22 cellular contexts compared by ENCODE assay signal in the genomic region with DNA sequence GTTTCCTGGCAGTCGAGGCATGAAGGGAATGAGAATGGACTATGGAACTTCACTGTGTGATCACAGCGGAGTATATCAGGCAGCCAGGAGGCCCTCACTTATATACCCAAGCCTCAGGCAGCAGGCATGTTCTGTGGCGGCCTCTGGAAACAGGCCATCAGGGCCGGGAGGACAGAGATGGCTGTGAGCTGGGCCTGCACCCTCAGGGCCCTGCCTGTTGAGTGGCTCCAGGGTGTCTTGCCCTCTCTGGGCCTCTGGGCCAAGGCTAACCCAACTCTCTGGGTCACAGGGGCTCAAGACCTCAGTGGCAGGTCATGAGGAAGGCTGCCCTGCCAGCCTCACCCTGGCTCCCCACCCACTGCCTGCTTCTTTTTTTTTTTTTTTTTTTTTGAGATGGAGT.
"Had no signal": no experiment of that assay in that cellular context is flagged by ENCODE, and none has a peak within 500 bp of the region (broad histone marks: within the 10 kb centered on the region; RNA-seq: fewer than 3 reads in every experiment).

No MANE protein-coding gene starts in this region.

- H3K27ac ChIP-seq: brain microvascular endothelial cell, Peyer's patch, WERI-Rb-1 had no signal

- H3K9me3 ChIP-seq: Peyer's patch had no signal

- H3K27me3 ChIP-seq: brain microvascular endothelial cell, Peyer's patch had no signal

- ATAC-seq: activated CD4-positive, alpha-beta T cell treated with anti-CD3 and anti-CD28 coated beads for 36 hours; activated CD8-positive, alpha-beta T cell treated with anti-CD3 and anti-CD28 coated beads for 36 hours; activated T-cell treated with anti-CD3 and anti-CD28 coated beads, Interleukin-2, amount 50 U/mL, for 72 hours; T-cell had no signal

- H3K4me3 ChIP-seq: Peyer's patch had no signal

- H3K36me3 ChIP-seq: brain microvascular endothelial cell, Peyer's patch, WERI-Rb-1 had no signal

- DNase-seq: activated CD4-positive, alpha-beta T cell treated with anti-CD3 and anti-CD28 coated beads for 36 hours; activated CD4-positive, alpha-beta T cell treated with anti-CD3 and anti-CD28 coated beads, Interleukin-2, amount 50 U/mL, for 1 hour; activated CD8-positive, alpha-beta memory T cell treated with anti-CD3 and anti-CD28 coated beads, Interleukin-2, amount 50 U/mL, for 4 hours; activated CD8-positive, alpha-beta T cell treated with anti-CD3 and anti-CD28 coated beads for 36 hours; activated gamma-delta T cell treated with Interleukin-2 at 50 U/mL for 16 hours; activated naive CD4-positive, alpha-beta T cell treated with anti-CD3 and anti-CD28 coated beads, Interleukin-2, amount 10 ng/mL, durations not matched to agents 7 days and 5 days; activated naive CD8-positive, alpha-beta T cell treated with anti-CD3 and anti-CD28 coated beads for 36 hours; activated T-cell treated with anti-CD3 and anti-CD28 coated beads, Interleukin-2, amount 50 U/mL, for 72 hours; brain microvascular endothelial cell; cerebellar nuclear complex; Kasumi-1; KBM-7; NCI-H1092 treated with DMSO at 0.1 percent for 48 hours; NCI-H1417 treated with DMSO at 0.1 percent for 48 hours; NCI-H187; NCI-H2081 treated with DMSO at 0.1 percent for 48 hours; NCI-H446; NCI-H524; Peyer's patch; SHP77 treated with DMSO at 0.1 percent for 48 hours; T-cell; WERI-Rb-1 had no signal
